ENCODE assay signal across 1 cellular context in genomic region chr19:40234429-40235237, GRCh38.
TF ChIP-seq lines count a peak whose summit lies in the region.

No MANE protein-coding gene starts in this region.

TF ChIP-seq in H1, 55 proteins besides CTCF, POLR2A, EP300 and RAD21:
- no peak for TF ChIP-seq ATF2 (IDR thresholded peaks at IDR 0.05; ENCODE audit: low read length)
- no peak for TF ChIP-seq CREB1 (IDR thresholded peaks at IDR 0.05)
- no peak for TF ChIP-seq RNF2 (IDR thresholded peaks at IDR 0.05; ENCODE audit: borderline replicate concordance, low read depth, low read length, missing control alignments, poor library complexity, severe bottlenecking)
- TF ChIP-seq HDAC2 (IDR thresholded peaks at IDR 0.05; ENCODE audit: borderline replicate concordance in 1 of 2, low read depth in 2 of 2, low read length in 2 of 2) = no peak
